22 cellular contexts compared by ENCODE assay signal in genomic region chr1:66853379-66853778, GRCh38. TPM values are rescaled to one million over a fixed set of nuclear protein-coding genes. Genes with fewer than 3 reads are reported as not detected.
DNase-seq lines count a peak whose midpoint lies in the region; ATAC-seq and TF ChIP-seq lines count a peak whose summit lies in the region.
"Had no signal": no experiment of that assay in that cellular context is flagged by ENCODE, and none has a peak within 500 bp of the region (broad histone marks: within the 10 kb centered on the region; RNA-seq: fewer than 3 reads in every experiment).

No MANE protein-coding gene starts in this region.

- CTCF ChIA-PET in HEK293 (lab: Yijun Ruan, JAX), result no interaction called here
- CTCF ChIA-PET in OCI-LY7 (lab: Charles Lee; ENCODE audit: unreplicated experiment), result no interaction called here

- no peaks in the 10 kb centered on the region for H4K20me1 ChIP-seq in OCI-LY7 (ENCODE audit: insufficient read depth, low read length)

- peak overlapping the region; percentile 44; the same call in 1 of the 2 replicates for H2AFZ ChIP-seq in OCI-LY7 (ENCODE audit: low read length)

- H3K36me3 ChIP-seq in HEK293 (ENCODE audit: control insufficient read depth in 2 of 2, insufficient read depth in 1 of 2, low read length in 2 of 2) (no peaks in the 10 kb centered on the region), OCI-LY7 (ENCODE audit: insufficient read depth, low read length) (peaks cover 5% of the 10 kb centered on the region; the same call in 1 of the 2 replicates)
- H3K36me3 ChIP-seq: BE2C had no signal

- ATAC-seq in HG03354 (IDR thresholded peaks at IDR 0.05; ENCODE audit: poor library complexity, severe bottlenecking, unreplicated experiment), result peak; percentile 5
- no peak for ATAC-seq in GM19328 (IDR thresholded peaks at IDR 0.05; ENCODE audit: unreplicated experiment)
- ATAC-seq: HCT116, HepG2 had no signal

- no peaks in the 10 kb centered on the region for H3K4me1 ChIP-seq in HEK293 (ENCODE audit: control insufficient read depth, insufficient read depth, low read length)
- peaks cover 13% of the 10 kb centered on the region for H3K4me1 ChIP-seq in OCI-LY7 (ENCODE audit: insufficient read depth, low read length, poor library complexity, severe bottlenecking)
- H3K4me1 ChIP-seq: BE2C had no signal

- no peak for TF ChIP-seq CTCF in HEK293 (tag by site-specific recombination; IDR thresholded peaks at IDR 0.05)
- TF ChIP-seq CTCF in OCI-LY7 (conservative IDR thresholded peaks at IDR 0.05; ENCODE audit: low read length), result no peak

- DNase-seq in OCI-LY7 (ENCODE audit: low spot score) (no peak), NCI-H446 (lab: John Stamatoyannopoulos, UW) (no peak)
- no peak for DNase-seq in stimulated activated CD8-positive, alpha-beta memory T cell treated with anti-CD3 and anti-CD28 coated beads, Interleukin-4, amount 100 ng/mL, for 48 hours
- DNase-seq: ACHN; BE2C; C1 segment of cervical spinal cord; CD4-positive, CD25-positive, alpha-beta regulatory T cell; CD8-positive, alpha-beta memory T cell; COR-L47; DMS 273 treated with DMSO at 0.1 percent for 48 hours; DND-41; EL; GOT3; H7; KG1 had no signal

- no peaks in the 10 kb centered on the region for H3K79me2 ChIP-seq in OCI-LY7 (ENCODE audit: insufficient read depth, low read depth, low read length)

- BruUV-seq in OCI-LY7 (replicated peaks; lab: Mats Ljungman, UMichigan), result no TSS peak

- no peaks in the 10 kb centered on the region for H3K9me3 ChIP-seq in HEK293 (ENCODE audit: control insufficient read depth, insufficient read depth, low read depth, low read length)
- peaks cover 19% of the 10 kb centered on the region; the same call in 1 of the 2 replicates for H3K9me3 ChIP-seq in OCI-LY7 (ENCODE audit: low read length)
- H3K9me3 ChIP-seq: BE2C had no signal

- H3K4me2 ChIP-seq in OCI-LY7 (ENCODE audit: low read length), result no peak overlapping the region

- H3K27ac ChIP-seq in HEK293 (ENCODE audit: extremely low read depth, low read depth, low read length) (no peak overlapping the region), OCI-LY7 (ENCODE audit: low read depth, low read length, poor library complexity, severe bottlenecking) (no peak overlapping the region)

- POLR2A ChIA-PET in HEK293 (lab: Yijun Ruan, JAX), result no interaction called here
- POLR2A ChIA-PET in OCI-LY7 (lab: Charles Lee), result interaction anchor here (0.7 to 1.5 kb wide), 3 partner anchors 12 to 105 kb away, joined by 3 to 4 read pairs (median 3); no protein-coding TSS in a partner anchor

- H3K9me2 ChIP-seq in OCI-LY7 (ENCODE audit: insufficient read depth, low read length), result no peaks in the 10 kb centered on the region; the same call in 1 of the 2 replicates

- intact Hi-C loops in OCI-LY7 (cut with micrococcal nuclease; ENCODE audit: unreplicated experiment), result no loop called here

- H3K4me3 ChIP-seq in HEK293 (ENCODE audit: low read depth, low read length) (no peak overlapping the region), OCI-LY7 (ENCODE audit: low read depth, low read length, poor library complexity, severe bottlenecking) (no peak overlapping the region)
- H3K4me3 ChIP-seq: GM12878 had no signal

TF ChIP-seq in HEK293, 187 proteins besides CTCF, POLR2A, EP300 and RAD21:
- TF ChIP-seq ZNF280D (tag by site-specific recombination; IDR thresholded peaks at IDR 0.05) (no peak), ZNF398 (tag by site-specific recombination; IDR thresholded peaks at IDR 0.05) (no peak), PRDM10 (tag by site-specific recombination; IDR thresholded peaks at IDR 0.05) (0 out of 2 replicates have a peak, but pooled peaks have one; percentile 32)

RNA-seq across cellular contexts. Expression of gene INSL5, which starts 52.3 kb away (rescaled TPM):
- not detected in 2 replicates for total RNA-seq in OCI-LY7 (2014; rRNA removed; shearing (Covaris generic))
- not detected in 2 replicates for total RNA-seq in OCI-LY7 (2022)
- total RNA-seq: CD4-positive, CD25-positive, alpha-beta regulatory T cell; CD8-positive, alpha-beta memory T cell; G401; GM12878; H7; HepG2 had no signal
